In the genomic region with DNA sequence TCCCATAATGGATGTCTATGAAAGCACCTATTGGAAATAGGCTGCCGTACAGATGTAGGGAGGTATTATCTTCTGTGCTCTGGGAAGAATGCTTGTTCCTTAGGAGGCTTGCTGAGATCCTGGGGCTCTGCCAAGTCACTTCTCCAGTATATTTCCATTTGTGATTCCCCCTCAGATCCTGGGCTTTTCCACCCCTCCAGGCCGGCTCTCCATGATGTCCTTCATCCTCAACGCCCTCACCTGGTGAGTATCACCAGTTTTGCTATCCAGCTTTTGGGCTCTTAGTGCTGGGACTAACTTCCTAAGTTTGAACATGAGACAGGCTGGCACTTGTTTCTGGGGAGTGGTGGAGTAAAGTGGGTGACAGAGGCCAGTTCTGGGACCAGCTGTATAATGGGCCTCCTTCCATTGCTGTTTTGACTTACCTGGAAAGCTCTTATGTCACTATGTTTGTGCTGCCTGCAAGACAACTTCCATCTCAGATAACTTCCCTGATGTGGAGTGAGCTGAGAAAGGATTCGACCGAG, we compare ENCODE assay signal across 25 cellular contexts. TPM values are rescaled to one million over a fixed set of nuclear protein-coding genes. Genes with fewer than 3 reads are reported as not detected.
A peak's percentile ranks its signal among the peaks of the same experiment; 100 is the strongest.
DNase-seq lines count a peak whose midpoint lies in the region; ATAC-seq, FAIRE-seq and TF ChIP-seq lines count a peak whose summit lies in the region.
"Had no signal": no experiment of that assay in that cellular context is flagged by ENCODE, and none has a peak within 500 bp of the region (broad histone marks: within the 10 kb centered on the region; RNA-seq: fewer than 3 reads in every experiment).

No MANE protein-coding gene starts in this region.

- no peak overlapping the region for H3K23ac ChIP-seq in H9 (ENCODE audit: insufficient read length, low read depth, low read length)

- H3K14ac ChIP-seq in H9 (ENCODE audit: insufficient read depth, low read length): no peak overlapping the region

- H3K27ac ChIP-seq in H9 (ENCODE audit: insufficient read length, low read depth, low read length) (no peak overlapping the region), GM12878 (ENCODE audit: control insufficient read depth, insufficient read depth) (no peak overlapping the region), colonic mucosa (no peak overlapping the region), body of pancreas (no peak overlapping the region)
- H3K27ac ChIP-seq: thoracic aorta had no signal

- H3K36me3 Mint-ChIP-seq in activated T-cell treated with anti-CD3 and anti-CD28 coated beads, Interleukin-2, amount 50 U/mL, for 24 hours (ENCODE audit: low read depth): peaks cover 56% of the 10 kb centered on the region
- H3K36me3 Mint-ChIP-seq in H9 (ENCODE audit: insufficient read depth in 1 of 3, low read depth in 3 of 3): peaks cover 6 to 35% (median 20%) of the 10 kb centered on the region in 3 experiments; a peak in 6 of 7 replicates

- H3K79me2 ChIP-seq in H9 (ENCODE audit: insufficient read depth, low read length): no peaks in the 10 kb centered on the region; the same call in 1 of the 2 replicates
- peaks cover 7% of the 10 kb centered on the region for H3K79me2 ChIP-seq in GM12878 (ENCODE audit: control insufficient read depth, insufficient read depth, low read length)

- no peaks in the 10 kb centered on the region for H3K27me3 Mint-ChIP-seq in activated T-cell treated with anti-CD3 and anti-CD28 coated beads, Interleukin-2, amount 50 U/mL, for 24 hours
- H3K27me3 Mint-ChIP-seq in H9 (ENCODE audit: low read depth): no peaks in the 10 kb centered on the region

- BruUV-seq in GM12878 (replicated peaks; lab: Mats Ljungman, UMichigan): no TSS peak

- H3T11ph ChIP-seq in H9 (ENCODE audit: low read length): no peak overlapping the region

- H3K4me3 Mint-ChIP-seq in activated T-cell treated with anti-CD3 and anti-CD28 coated beads, Interleukin-2, amount 50 U/mL, for 24 hours: no peak overlapping the region
- H3K4me3 Mint-ChIP-seq in H9: no peak overlapping the region

- CTCF ChIA-PET in GM12878 (lab: Yijun Ruan, JAX): interaction anchor here (0.7 to 19.4 kb wide), 8 partner anchors 7 to 406 kb away, joined by 3 to 685 read pairs (median 4); no protein-coding TSS in a partner anchor

- peaks cover 59% of the 10 kb centered on the region for H3K4me1 Mint-ChIP-seq in activated T-cell treated with anti-CD3 and anti-CD28 coated beads, Interleukin-2, amount 50 U/mL, for 24 hours (ENCODE audit: low read depth)
- peaks cover 9 to 10% of the 10 kb centered on the region in 2 experiments for H3K4me1 Mint-ChIP-seq in H9

- H4K91ac ChIP-seq in H9 (ENCODE audit: insufficient read length, low read depth, low read length): no peak overlapping the region

- H3K4ac ChIP-seq in H9 (ENCODE audit: low read depth, low read length): no peak overlapping the region

- POLR2A ChIA-PET in GM12878 (lab: Charles Lee): interaction anchor here (0.6 kb wide), 1 partner anchor 1720 kb away, joined by 3 read pairs; no protein-coding TSS in a partner anchor

- no peaks in the 10 kb centered on the region for H3K27me3 ChIP-seq in H9 (ENCODE audit: insufficient read depth, low read length)
- no peaks in the 10 kb centered on the region for H3K27me3 ChIP-seq in GM12878 (replicated peaks in 1 of 2; ENCODE audit: control insufficient read depth in 2 of 2, insufficient read depth in 2 of 2, low read length in 1 of 2)
- H3K27me3 ChIP-seq in colonic mucosa: no peaks in the 10 kb centered on the region
- no peaks in the 10 kb centered on the region for H3K27me3 ChIP-seq in body of pancreas
- H3K27me3 ChIP-seq: esophagus squamous epithelium had no signal

- H3K4me3 ChIP-seq in GM12878 (no peak overlapping the region), colonic mucosa (no peak overlapping the region), body of pancreas (no peak overlapping the region)
- H3K4me3 ChIP-seq: esophagus squamous epithelium, thoracic aorta had no signal

- no peak overlapping the region for H2BK20ac ChIP-seq in H9 (ENCODE audit: low read depth, low read length, poor library complexity, severe bottlenecking)

- FAIRE-seq in GM12878 (lab: Jason Lieb, UNC): no peak
- FAIRE-seq: GM18507 had no signal

- H3K9ac ChIP-seq in H9 (ENCODE audit: extremely low read depth, insufficient read length, low read length): no peak overlapping the region
- no peak overlapping the region for H3K9ac ChIP-seq in GM12878 (ENCODE audit: control insufficient read depth, insufficient read depth, low read length)
- no peak overlapping the region for H3K9ac ChIP-seq in colonic mucosa (ENCODE audit: low read depth in 2 of 2, low read length in 2 of 2)

- H2AFZ ChIP-seq in H9 (ENCODE audit: low read length) (no peak overlapping the region), GM12878 (ENCODE audit: control insufficient read depth, low read depth, low read length) (no peak overlapping the region)

- no peak overlapping the region for H2BK5ac ChIP-seq in H9 (ENCODE audit: insufficient read length, low read length)

- no peak overlapping the region for H2BK120ac ChIP-seq in H9 (ENCODE audit: low read depth, low read length, poor library complexity, severe bottlenecking)

- H3K27ac Mint-ChIP-seq in activated T-cell treated with anti-CD3 and anti-CD28 coated beads, Interleukin-2, amount 50 U/mL, for 24 hours: peak overlapping the region; percentile 79
- H3K27ac Mint-ChIP-seq in H9: no peak overlapping the region

- no peak overlapping the region for H3K18ac ChIP-seq in H9 (ENCODE audit: insufficient read length, low read depth, low read length)

- no peak overlapping the region for H3K4me2 ChIP-seq in H9 (ENCODE audit: insufficient read depth, insufficient read length, low read length)
- peak overlapping the region; percentile 44; the same call in 1 of the 2 replicates for H3K4me2 ChIP-seq in GM12878 (ENCODE audit: control insufficient read depth, insufficient read depth)

- no peak overlapping the region for H3K56ac ChIP-seq in H9 (ENCODE audit: insufficient read length, low read depth, low read length)

- no peaks in the 10 kb centered on the region for H3K9me3 Mint-ChIP-seq in activated T-cell treated with anti-CD3 and anti-CD28 coated beads, Interleukin-2, amount 50 U/mL, for 24 hours
- H3K9me3 Mint-ChIP-seq in H9: no peaks in the 10 kb centered on the region

- H3K36me3 ChIP-seq in GM12878 (ENCODE audit: control insufficient read depth in 2 of 2, insufficient read depth in 2 of 2, low read length in 1 of 2) (peaks cover 6 to 7% of the 10 kb centered on the region in 2 experiments; a peak in 3 of 4 replicates), colonic mucosa (no peaks in the 10 kb centered on the region), body of pancreas (replicated peaks in 1 of 2; ENCODE audit: insufficient read depth in 1 of 2, low read depth in 2 of 2) (no peaks in the 10 kb centered on the region)

- H2AK5ac ChIP-seq in H9 (ENCODE audit: insufficient read length, low read length): no peak overlapping the region

- RAD21 ChIA-PET in GM12878 (lab: Charles Lee; ENCODE audit: unreplicated experiment): interaction anchor here (1.2 to 17.6 kb wide), 3 partner anchors 45 to 72 kb away, joined by 3 to 394 read pairs (median 4); no protein-coding TSS in a partner anchor

- no peak overlapping the region for H2BK12ac ChIP-seq in H9 (ENCODE audit: insufficient read length, low read depth, low read length)

- no peak overlapping the region for H2BK15ac ChIP-seq in H9 (ENCODE audit: low read depth, low read length)

- H3K9me3 ChIP-seq in H9 (ENCODE audit: control insufficient read depth, low read depth, low read length): no peaks in the 10 kb centered on the region
- no peaks in the 10 kb centered on the region; the same call in 2 of the 3 replicates for H3K9me3 ChIP-seq in GM12878 (replicated peaks; ENCODE audit: control insufficient read depth, insufficient read depth, low read length)
- H3K9me3 ChIP-seq in colonic mucosa: no peaks in the 10 kb centered on the region
- H3K9me3 ChIP-seq in body of pancreas: no peaks in the 10 kb centered on the region
- H3K9me3 ChIP-seq: esophagus squamous epithelium, thoracic aorta had no signal

- peaks cover 6% of the 10 kb centered on the region; the same call in 1 of the 2 replicates for H3K4me1 ChIP-seq in H9 (ENCODE audit: insufficient read depth, low read length)
- H3K4me1 ChIP-seq in GM12878 (ENCODE audit: control insufficient read depth, insufficient read depth, low read length): peaks cover 45% of the 10 kb centered on the region
- H3K4me1 ChIP-seq in colonic mucosa: peaks cover 6% of the 10 kb centered on the region
- peaks cover 35% of the 10 kb centered on the region for H3K4me1 ChIP-seq in body of pancreas

- no peak overlapping the region for H4K8ac ChIP-seq in H9 (replicated peaks; ENCODE audit: insufficient read length, low read depth, low read length)

- no peak for TF ChIP-seq RAD21 in GM12878 (IDR thresholded peaks at IDR 0.05; ENCODE audit: insufficient read depth, low read depth, low read length)

- peaks cover 2% of the 10 kb centered on the region for H3K79me1 ChIP-seq in H9 (ENCODE audit: insufficient read depth, low read depth, low read length, poor library complexity, severe bottlenecking)

- peaks cover 9% of the 10 kb centered on the region for H3K23me2 ChIP-seq in H9 (ENCODE audit: insufficient read length, low read depth, low read length, poor library complexity, severe bottlenecking)

- intact Hi-C loops in GM12878 (cut with micrococcal nuclease; ENCODE audit: unreplicated experiment) (no loop called here), sciatic nerve (cut with DNase I) (no loop called here), colonic mucosa (cut with DNase I) (loop anchor here (5.0 kb wide), 1 partner anchor 38 kb away; no protein-coding TSS in a partner anchor), body of pancreas (cut with DNase I) (no loop called here)

- TF ChIP-seq EP300 in GM12878 (IDR thresholded peaks at IDR 0.05; ENCODE audit: borderline replicate concordance in 1 of 2, control insufficient read depth in 1 of 2, low read depth in 2 of 2, low read length in 2 of 2): no peak

- ATAC-seq in GM12878 (no peak), sciatic nerve (no peak), body of pancreas (no peak)
- ATAC-seq: left cardiac atrium, Right ventricle myocardium inferior had no signal

- no peaks in the 10 kb centered on the region for H4K20me1 ChIP-seq in H9 (ENCODE audit: control insufficient read depth, insufficient read depth, insufficient read length)
- no peaks in the 10 kb centered on the region; the same call in 1 of the 2 replicates for H4K20me1 ChIP-seq in GM12878 (ENCODE audit: control insufficient read depth, insufficient read depth)

- TF ChIP-seq CTCF in H9 (conservative IDR thresholded peaks at IDR 0.05) (no peak), GM12878 (IDR thresholded peaks at IDR 0.05 in 2 of 3, conservative IDR thresholded peaks at IDR 0.05 in 1 of 3; ENCODE audit: control insufficient read depth in 2 of 3, extremely low read depth in 1 of 3, insufficient read depth in 1 of 3, low read depth in 3 of 3, low read length in 3 of 3) (no peak), colonic mucosa (IDR thresholded peaks at IDR 0.05) (no peak), body of pancreas (IDR thresholded peaks at IDR 0.05) (no peak)

- in situ Hi-C loops in GM12878 (cut with MboI): loop anchor here (5.0 to 10.0 kb wide), 2 partner anchors 52 to 749 kb away; partner anchors contain the start of genes CD40 and PIGT

- DNase-seq in activated T-cell treated with anti-CD3 and anti-CD28 coated beads, Interleukin-2, amount 50 U/mL, for 24 hours: no peak
- DNase-seq in activated T-cell treated with anti-CD3 and anti-CD28 coated beads, Interleukin-2, amount 50 U/mL, for 1 hour: no peak
- DNase-seq in H9: peak; percentile 9
- no peak for DNase-seq in GM12878 (ENCODE audit: low read depth, low spot score)
- peak; percentile 48 for DNase-seq in sciatic nerve (ENCODE audit: low spot score)
- DNase-seq in colonic mucosa: no peak
- no peak for DNase-seq in body of pancreas
- no peak for DNase-seq in DMS53 treated with DMSO at 0.1 percent for 48 hours (lab: John Stamatoyannopoulos, UW; ENCODE audit: unreplicated experiment)
- DNase-seq: activated gamma-delta T cell; aorta; effector CD8-positive, alpha-beta T cell; esophagus squamous epithelium; KBM-7; left cardiac atrium; mesendoderm; NCI-H1930; nucleus accumbens; retina; SW 1271 had no signal

- SMC1A ChIA-PET in GM12878 (lab: Charles Lee; ENCODE audit: uncharacterized antibody, unreplicated experiment): interaction anchor here (0.8 to 19.8 kb wide), 7 partner anchors 8 to 315 kb away, joined by 4 to 440 read pairs (median 6); no protein-coding TSS in a partner anchor

- no peak overlapping the region for H4K5ac ChIP-seq in H9 (ENCODE audit: insufficient read length, low read depth, low read length)

- WGBS in H9 (ENCODE audit: extremely low coverage, insufficient read length, low lambda C conversion rate): no CpG with 5 or more reads among the region's 5 CpGs
- WGBS in GM12878 (ENCODE audit: insufficient coverage, insufficient replicate concordance, low lambda C conversion rate, missing lambda C conversion rate): 96% methylated on average over 5 of the region's 5 CpGs
- 83 to 85% methylated on average over 3 to 5 of the region's 5 CpGs for WGBS in body of pancreas, 2 donors

- no peak for TF ChIP-seq POLR2A in GM12878 (IDR thresholded peaks at IDR 0.05; ENCODE audit: low read depth, low read length)
- TF ChIP-seq POLR2A in body of pancreas (IDR thresholded peaks at IDR 0.05): no peak

RNA-seq across cellular contexts. Expression of gene SYS1, which starts 2.6 kb away (rescaled TPM):
- 18.6 and 21.0 TPM in 2 replicates for total RNA-seq in H9 (2021)
- total RNA-seq in GM12878 (2013; cell fraction: nucleolus; rRNA removed): 26.4 and 29.7 TPM in 2 replicates
- 8.9 and 14.5 TPM in 2 replicates for total RNA-seq in GM12878 (2014; rRNA removed)
- 5.4 and 6.4 TPM in 2 replicates for total RNA-seq in GM12878 (2014; rRNA removed; fragmentation: Illumina TruSeq; extraction: Trizol)
- 9.4 and 9.5 TPM in 2 replicates for total RNA-seq in GM12878 (2021)
- 7.3 TPM for polyA plus RNA-seq in GM12878 (2011; ENCODE audit: low read depth)
- 17.8 and 22.6 TPM in 2 replicates for polyA plus RNA-seq in GM12878 (2011; rRNA removed)
- polyA plus RNA-seq in GM12878 (2011; cell fraction: cytosol; rRNA removed): 42.2 and 53.1 TPM in 2 replicates
- polyA plus RNA-seq in GM12878 (2011; cell fraction: nucleus; rRNA removed): 23.1 and 26.2 TPM in 2 replicates
- polyA plus RNA-seq in GM12878 (2012): 9.0 and 9.2 TPM in 2 replicates
- polyA plus RNA-seq in GM12878 (2014; fragmentation: Illumina TruSeq; extraction: Trizol): 5.8 and 6.2 TPM in 2 replicates
- 1 to 10 TPM; 5.1 to 7.3 TPM for polyA plus RNA-seq in GM12878 (2014; fragmentation: Nextera tagmentation; extraction: Ambion mirVana)
- 10.8 and 15.8 TPM in 2 replicates for polyA plus RNA-seq in GM12878 (2014; rRNA removed)
- 1 to 10 TPM; 9.1 to 9.8 TPM for polyA plus RNA-seq in GM12878 (2016; fragmentation: Nextera tagmentation; extraction: Ambion mirVana)
- 38.8 and 61.4 TPM in 2 replicates for polyA minus RNA-seq in GM12878 (2011; rRNA and poly(A)+ RNA removed)
- polyA minus RNA-seq in GM12878 (2011; cell fraction: cytosol; rRNA and poly(A)+ RNA removed): 15.0 and 15.8 TPM in 2 replicates
- polyA minus RNA-seq in GM12878 (2011; cell fraction: nucleus; rRNA and poly(A)+ RNA removed): 30.7 and 44.2 TPM in 2 replicates
- total RNA-seq in sciatic nerve: 24.0 TPM
- total RNA-seq in colonic mucosa: 10 to 100 TPM; 24.4 to 27.7 TPM
- 10 to 100 TPM; 14.2 to 15.3 TPM for total RNA-seq in body of pancreas

RNA-seq across cellular contexts. Expression of gene TP53TG5, which starts 12.6 kb away (rescaled TPM):
- total RNA-seq in H9 (2021) (0.59 TPM in 1 of 2 replicates, not detected in the other), GM12878 (2014; rRNA removed) (not detected in 2 replicates), GM12878 (2014; rRNA removed; fragmentation: Illumina TruSeq; extraction: Trizol) (not detected in 2 replicates), GM12878 (2021) (not detected in 2 replicates), sciatic nerve (not detected), colonic mucosa (1 to 10 TPM in 1 of 2 donors, under 1 TPM in 1; 0.40 to 1.0 TPM), body of pancreas (not detected)
- not detected in 2 replicates for total RNA-seq in GM12878 (2013; cell fraction: nucleolus; rRNA removed)
- 0.16 TPM for polyA plus RNA-seq in GM12878 (2011; ENCODE audit: low read depth)
- polyA plus RNA-seq in GM12878 (2011; rRNA removed) (not detected in 2 replicates), GM12878 (2014; fragmentation: Illumina TruSeq; extraction: Trizol) (not detected in 2 replicates), GM12878 (2014; fragmentation: Nextera tagmentation; extraction: Ambion mirVana) (not detected), GM12878 (2014; rRNA removed) (0.06 TPM in 1 of 2 replicates, not detected in the other), GM12878 (2016; fragmentation: Nextera tagmentation; extraction: Ambion mirVana) (under 1 TPM in 1 of 2 experiments, not detected in 1; 0.24 TPM)
- polyA plus RNA-seq in GM12878 (2011; cell fraction: cytosol; rRNA removed): not detected in 2 replicates
- not detected in 2 replicates for polyA plus RNA-seq in GM12878 (2011; cell fraction: nucleus; rRNA removed)
- 0.14 and 0.22 TPM in 2 replicates for polyA plus RNA-seq in GM12878 (2012)
- polyA minus RNA-seq in GM12878 (2011; rRNA and poly(A)+ RNA removed): not detected in 2 replicates
- not detected in 2 replicates for polyA minus RNA-seq in GM12878 (2011; cell fraction: cytosol; rRNA and poly(A)+ RNA removed)
- not detected in 2 replicates for polyA minus RNA-seq in GM12878 (2011; cell fraction: nucleus; rRNA and poly(A)+ RNA removed)
- total RNA-seq: cerebellum, esophagus squamous epithelium, NCI-H460, thoracic aorta had no signal
- polyA plus RNA-seq: AG04450, aorta had no signal

RNA-seq across cellular contexts. Expression of gene SDC4, which starts 17.3 kb away (rescaled TPM):
- 50.7 and 54.3 TPM in 2 replicates for total RNA-seq in H9 (2021)
- 0.64 and 1.3 TPM in 2 replicates for total RNA-seq in GM12878 (2013; cell fraction: nucleolus; rRNA removed)
- total RNA-seq in GM12878 (2014; rRNA removed): 1.2 and 1.5 TPM in 2 replicates
- total RNA-seq in GM12878 (2014; rRNA removed; fragmentation: Illumina TruSeq; extraction: Trizol): 1.2 TPM in 2 replicates
- total RNA-seq in GM12878 (2021): 2.3 and 2.6 TPM in 2 replicates
- polyA plus RNA-seq in GM12878 (2011; ENCODE audit: low read depth): 0.71 TPM
- 10.3 and 11.3 TPM in 2 replicates for polyA plus RNA-seq in GM12878 (2011; rRNA removed)
- 10.9 and 12.1 TPM in 2 replicates for polyA plus RNA-seq in GM12878 (2011; cell fraction: cytosol; rRNA removed)
- polyA plus RNA-seq in GM12878 (2011; cell fraction: nucleus; rRNA removed): 3.9 and 4.6 TPM in 2 replicates
- polyA plus RNA-seq in GM12878 (2012): 0.91 and 1.6 TPM in 2 replicates
- polyA plus RNA-seq in GM12878 (2014; fragmentation: Illumina TruSeq; extraction: Trizol): 1.8 and 2.2 TPM in 2 replicates
- polyA plus RNA-seq in GM12878 (2014; fragmentation: Nextera tagmentation; extraction: Ambion mirVana): under 1 TPM; 0.52 to 0.66 TPM
- polyA plus RNA-seq in GM12878 (2014; rRNA removed): 1.4 and 1.9 TPM in 2 replicates
- 1 to 10 TPM; 1.4 TPM for polyA plus RNA-seq in GM12878 (2016; fragmentation: Nextera tagmentation; extraction: Ambion mirVana)
- polyA minus RNA-seq in GM12878 (2011; rRNA and poly(A)+ RNA removed): 17.6 and 21.9 TPM in 2 replicates
- polyA minus RNA-seq in GM12878 (2011; cell fraction: cytosol; rRNA and poly(A)+ RNA removed): 8.7 and 9.0 TPM in 2 replicates
- polyA minus RNA-seq in GM12878 (2011; cell fraction: nucleus; rRNA and poly(A)+ RNA removed): 1.5 and 2.4 TPM in 2 replicates
- total RNA-seq in sciatic nerve: 77.7 TPM
- total RNA-seq in colonic mucosa: 100 to 1,000 TPM in 1 of 2 donors, 10 to 100 TPM in 1; 70.9 to 146 TPM
- total RNA-seq in body of pancreas: 10 to 100 TPM; 62.0 to 97.6 TPM

RNA-seq across cellular contexts. Expression of gene DBNDD2, which starts 42.6 kb away (rescaled TPM):
- total RNA-seq in H9 (2021): 39.1 and 39.3 TPM in 2 replicates
- 1.1 and 2.1 TPM in 2 replicates for total RNA-seq in GM12878 (2013; cell fraction: nucleolus; rRNA removed)
- 0.17 TPM in 1 of 2 replicates, not detected in the other for total RNA-seq in GM12878 (2014; rRNA removed)
- 0.41 and 0.67 TPM in 2 replicates for total RNA-seq in GM12878 (2014; rRNA removed; fragmentation: Illumina TruSeq; extraction: Trizol)
- 0.74 and 1.0 TPM in 2 replicates for total RNA-seq in GM12878 (2021)
- 0.62 TPM for polyA plus RNA-seq in GM12878 (2011; ENCODE audit: low read depth)
- polyA plus RNA-seq in GM12878 (2011; rRNA removed): 5.0 and 5.7 TPM in 2 replicates
- 5.1 and 5.3 TPM in 2 replicates for polyA plus RNA-seq in GM12878 (2011; cell fraction: cytosol; rRNA removed)
- polyA plus RNA-seq in GM12878 (2011; cell fraction: nucleus; rRNA removed): 5.2 and 7.2 TPM in 2 replicates
- polyA plus RNA-seq in GM12878 (2012): 0.42 and 0.74 TPM in 2 replicates
- polyA plus RNA-seq in GM12878 (2014; fragmentation: Illumina TruSeq; extraction: Trizol): 0.46 and 0.52 TPM in 2 replicates
- polyA plus RNA-seq in GM12878 (2014; fragmentation: Nextera tagmentation; extraction: Ambion mirVana): under 1 TPM; 0.18 to 0.49 TPM
- polyA plus RNA-seq in GM12878 (2014; rRNA removed): 0.39 and 0.67 TPM in 2 replicates
- polyA plus RNA-seq in GM12878 (2016; fragmentation: Nextera tagmentation; extraction: Ambion mirVana): under 1 TPM in 1 of 2 experiments, not detected in 1; 0.21 TPM
- 2.9 and 3.3 TPM in 2 replicates for polyA minus RNA-seq in GM12878 (2011; rRNA and poly(A)+ RNA removed)
- not detected in 2 replicates for polyA minus RNA-seq in GM12878 (2011; cell fraction: cytosol; rRNA and poly(A)+ RNA removed)
- 1.3 and 1.7 TPM in 2 replicates for polyA minus RNA-seq in GM12878 (2011; cell fraction: nucleus; rRNA and poly(A)+ RNA removed)
- 49.0 TPM for total RNA-seq in sciatic nerve
- 100 to 1,000 TPM; 109 to 131 TPM for total RNA-seq in colonic mucosa
- total RNA-seq in body of pancreas: 10 to 100 TPM; 10.5 to 20.5 TPM

RNA-seq across cellular contexts. Expression of gene PIGT, which starts 50.4 kb away (rescaled TPM):
- total RNA-seq in H9 (2021) (73.9 and 78.9 TPM in 2 replicates), GM12878 (2014; rRNA removed) (35.7 and 45.0 TPM in 2 replicates), GM12878 (2014; rRNA removed; fragmentation: Illumina TruSeq; extraction: Trizol) (15.5 and 18.6 TPM in 2 replicates), GM12878 (2021) (39.5 and 45.2 TPM in 2 replicates), sciatic nerve (67.4 TPM), colonic mucosa (100 to 1,000 TPM; 129 to 140 TPM), body of pancreas (10 to 100 TPM; 38.6 to 50.3 TPM)
- total RNA-seq in GM12878 (2013; cell fraction: nucleolus; rRNA removed): 84.5 and 94.1 TPM in 2 replicates
- polyA plus RNA-seq in GM12878 (2011; ENCODE audit: low read depth): 14.5 TPM
- polyA plus RNA-seq in GM12878 (2011; rRNA removed) (8.0 and 24.1 TPM in 2 replicates), GM12878 (2014; fragmentation: Illumina TruSeq; extraction: Trizol) (29.4 and 41.9 TPM in 2 replicates), GM12878 (2014; fragmentation: Nextera tagmentation; extraction: Ambion mirVana) (10 to 100 TPM; 19.1 to 27.5 TPM), GM12878 (2014; rRNA removed) (28.6 and 33.5 TPM in 2 replicates), GM12878 (2016; fragmentation: Nextera tagmentation; extraction: Ambion mirVana) (10 to 100 TPM; 56.5 to 66.0 TPM)
- 27.0 and 35.8 TPM in 2 replicates for polyA plus RNA-seq in GM12878 (2011; cell fraction: cytosol; rRNA removed)
- polyA plus RNA-seq in GM12878 (2011; cell fraction: nucleus; rRNA removed): 71.0 and 74.4 TPM in 2 replicates
- 25.3 and 27.7 TPM in 2 replicates for polyA plus RNA-seq in GM12878 (2012)
- polyA minus RNA-seq in GM12878 (2011; rRNA and poly(A)+ RNA removed): 27.9 and 34.2 TPM in 2 replicates
- 16.2 and 28.5 TPM in 2 replicates for polyA minus RNA-seq in GM12878 (2011; cell fraction: cytosol; rRNA and poly(A)+ RNA removed)
- polyA minus RNA-seq in GM12878 (2011; cell fraction: nucleus; rRNA and poly(A)+ RNA removed): 33.1 and 57.7 TPM in 2 replicates

Comparison
In these comparisons a context has a peak if more than half of its experiments do, and no peak if none do; other contexts are left out.
1. DNase-seq: peak in H9 (single experiment) and sciatic nerve (single experiment); none in activated T-cell treated with anti-CD3 and anti-CD28 coated beads, Interleukin-2, amount 50 U/mL, for 24 hours (single experiment), activated T-cell treated with anti-CD3 and anti-CD28 coated beads, Interleukin-2, amount 50 U/mL, for 1 hour (single experiment), GM12878 (single experiment), colonic mucosa (single experiment), body of pancreas (0 of 4) and DMS53 treated with DMSO at 0.1 percent for 48 hours (single experiment).
2. RNA of gene SDC4, which starts 17.3 kb away (total RNA-seq): 70.9 to 146 TPM in colonic mucosa, 62.0 to 97.6 TPM in body of pancreas, 77.7 TPM in sciatic nerve (single experiment) and 50.7 to 54.3 TPM in H9; 0.64 to 2.6 TPM in GM12878; every median in the first group is over 10 times any median in the second.